In genomic region chr10:3411044-3411443, GRCh38 we compare ENCODE assay signal across 20 cellular contexts.
DNase-seq lines count a peak whose midpoint lies in the region; ATAC-seq, FAIRE-seq and TF ChIP-seq lines count a peak whose summit lies in the region.
"Had no signal": no experiment of that assay in that cellular context is flagged by ENCODE, and none has a peak within 500 bp of the region (broad histone marks: within the 10 kb centered on the region; RNA-seq: fewer than 3 reads in every experiment).

No MANE protein-coding gene starts in this region.

- BruUV-seq in GM12878 (replicated peaks; lab: Mats Ljungman, UMichigan) (no TSS peak), HepG2 (replicated peaks; lab: Mats Ljungman, UMichigan) (no TSS peak)

- no peak for DNase-seq in GM12891 (ENCODE audit: insufficient read length, low spot score)
- no peak for DNase-seq in GM12878 (ENCODE audit: low read depth, low spot score)
- no peak for DNase-seq in HepG2 (ENCODE audit: low spot score)
- DNase-seq in upper lobe of left lung = no peak
- no peak for DNase-seq in activated CD4-positive, alpha-beta T cell treated with anti-CD3 and anti-CD28 coated beads, Interleukin-2, amount 10 ng/mL, durations not matched to agents 7 days and 5 days
- DNase-seq: ACHN; C1 segment of cervical spinal cord; CD8-positive, alpha-beta memory T cell; DND-41; MM.1S; NCI-H1092; NCI-H1694; NCI-H2107; NCI-H510A treated with DMSO at 0.1 percent for 48 hours; NCI-H774; PC-3 had no signal

- CTCF ChIA-PET in GM12878 (lab: Yijun Ruan, JAX) = no interaction called here
- CTCF ChIA-PET in HepG2 (lab: Yijun Ruan, JAX; ENCODE audit: low intra/inter-chr PET ratio, low total read pairs) = no interaction called here
- CTCF ChIA-PET in activated CD4-positive, alpha-beta T cell treated with anti-CD3 and anti-CD28 coated beads, Interleukin-2, amount 10 ng/mL, durations not matched to agents 7 days and 5 days (lab: Charles Lee) = interaction anchor here (0.8 kb wide), 1 partner anchor 10 kb away, joined by 3 read pairs; no protein-coding TSS in a partner anchor

- no peak overlapping the region for H3K4me3 Mint-ChIP-seq in activated CD4-positive, alpha-beta T cell treated with anti-CD3 and anti-CD28 coated beads, Interleukin-2, amount 10 ng/mL, durations not matched to agents 7 days and 5 days
- H3K4me3 Mint-ChIP-seq: CD8-positive, alpha-beta memory T cell had no signal

- no peak overlapping the region for H2AFZ ChIP-seq in GM12878 (ENCODE audit: control insufficient read depth, low read depth, low read length)
- no peak overlapping the region for H2AFZ ChIP-seq in HepG2 (ENCODE audit: low read length)

- intact Hi-C loops in GM12878 (cut with micrococcal nuclease; ENCODE audit: unreplicated experiment) = no loop called here
- intact Hi-C loops in HepG2 (cut with micrococcal nuclease; ENCODE audit: unreplicated experiment) = no loop called here

- no peak overlapping the region for H3K27ac ChIP-seq in GM12878 (ENCODE audit: control insufficient read depth, insufficient read depth)
- H3K27ac ChIP-seq in HepG2 (ENCODE audit: extremely low read length, insufficient read depth, low read length) = no peak overlapping the region
- H3K27ac ChIP-seq in upper lobe of left lung = no peak overlapping the region
- H3K27ac ChIP-seq: RWPE1 had no signal

- POLR2A ChIA-PET in GM12878 (lab: Charles Lee) = no interaction called here
- POLR2A ChIA-PET in HepG2 (lab: Yijun Ruan, JAX) = no interaction called here
- POLR2A ChIA-PET in activated CD4-positive, alpha-beta T cell treated with anti-CD3 and anti-CD28 coated beads, Interleukin-2, amount 10 ng/mL, durations not matched to agents 7 days and 5 days (lab: Charles Lee) = no interaction called here

- H3K36me3 ChIP-seq in GM12878 (ENCODE audit: control insufficient read depth in 2 of 2, insufficient read depth in 2 of 2, low read length in 1 of 2) (no peaks in the 10 kb centered on the region), HepG2 (replicated peaks in 1 of 2; ENCODE audit: control insufficient read depth in 1 of 2, insufficient read depth in 2 of 2, low read length in 2 of 2) (no peaks in the 10 kb centered on the region), upper lobe of left lung (no peaks in the 10 kb centered on the region)
- H3K36me3 ChIP-seq: HAP-1 had no signal

- ATAC-seq in GM12878 = no peak
- no peak; the same call in 2 of the 3 replicates for ATAC-seq in HepG2
- peak; percentile 42 to 52 for ATAC-seq in upper lobe of left lung (ENCODE audit: low FRiP score in 2 of 2)
- no peak for ATAC-seq in GM19351 (IDR thresholded peaks at IDR 0.05; ENCODE audit: unreplicated experiment)
- no peak for ATAC-seq in HG03039 (IDR thresholded peaks at IDR 0.05; ENCODE audit: unreplicated experiment)
- ATAC-seq: PC-3 had no signal

- no peaks in the 10 kb centered on the region for H3K79me2 ChIP-seq in GM12878 (ENCODE audit: control insufficient read depth, insufficient read depth, low read length)
- H3K79me2 ChIP-seq in HepG2 (ENCODE audit: insufficient read depth, low read length) = no peaks in the 10 kb centered on the region

- TF ChIP-seq CTCF in GM12878 (IDR thresholded peaks at IDR 0.05 in 2 of 3, conservative IDR thresholded peaks at IDR 0.05 in 1 of 3; ENCODE audit: control insufficient read depth in 2 of 3, extremely low read depth in 1 of 3, insufficient read depth in 1 of 3, low read depth in 3 of 3, low read length in 3 of 3) (no peak), HepG2 (CRISPR knock-in tag; IDR thresholded peaks at IDR 0.05) (no peak), upper lobe of left lung (IDR thresholded peaks at IDR 0.05) (no peak)

- H3K36me3 Mint-ChIP-seq in activated CD4-positive, alpha-beta T cell treated with anti-CD3 and anti-CD28 coated beads, Interleukin-2, amount 10 ng/mL, durations not matched to agents 7 days and 5 days (ENCODE audit: low read depth) = no peaks in the 10 kb centered on the region
- H3K36me3 Mint-ChIP-seq: CD8-positive, alpha-beta memory T cell had no signal

- in situ Hi-C loops in GM12878 (cut with MboI) = no loop called here
- in situ Hi-C loops in HepG2 (cut with HindIII; ENCODE audit: extremely low pct_ligation_motif_present, low pct_unique_long_range_greater_than_20kb) = no loop called here

- no peak overlapping the region for H3K9ac ChIP-seq in GM12878 (ENCODE audit: control insufficient read depth, insufficient read depth, low read length)
- no peak overlapping the region for H3K9ac ChIP-seq in HepG2 (ENCODE audit: insufficient read depth, low read depth, low read length)

- H3K27me3 ChIP-seq in GM12878 (replicated peaks in 1 of 2; ENCODE audit: control insufficient read depth in 2 of 2, insufficient read depth in 2 of 2, low read length in 1 of 2) (no peaks in the 10 kb centered on the region), HepG2 (ENCODE audit: control insufficient read depth in 1 of 2, insufficient read depth in 2 of 2, low read length in 2 of 2) (peaks cover 7 to 47% of the 10 kb centered on the region in 2 experiments; a peak in 4 of 5 replicates), upper lobe of left lung (no peaks in the 10 kb centered on the region)

- TF ChIP-seq EP300 in GM12878 (IDR thresholded peaks at IDR 0.05; ENCODE audit: borderline replicate concordance in 1 of 2, control insufficient read depth in 1 of 2, low read depth in 2 of 2, low read length in 2 of 2) (no peak), HepG2 (IDR thresholded peaks at IDR 0.05; ENCODE audit: low read depth in 2 of 2, low read length in 2 of 2) (no peak), HepG2 (CRISPR knock-in tag; IDR thresholded peaks at IDR 0.05; ENCODE audit: borderline replicate concordance) (no peak), upper lobe of left lung (IDR thresholded peaks at IDR 0.05) (no peak)

- RAD21 ChIA-PET in GM12878 (lab: Charles Lee; ENCODE audit: unreplicated experiment) = no interaction called here

- SMC1A ChIA-PET in GM12878 (lab: Charles Lee; ENCODE audit: uncharacterized antibody, unreplicated experiment) = no interaction called here

- H3K4me3 ChIP-seq in GM12878 = no peak overlapping the region
- H3K4me3 ChIP-seq in HepG2 (replicated peaks in 1 of 3; ENCODE audit: insufficient read depth in 1 of 3, low read depth in 2 of 3, low read length in 3 of 3) = no peak overlapping the region
- no peak overlapping the region for H3K4me3 ChIP-seq in upper lobe of left lung
- H3K4me3 ChIP-seq: HAP-1 had no signal

- peaks cover 4% of the 10 kb centered on the region; the same call in 1 of the 3 replicates for H3K9me3 ChIP-seq in GM12878 (replicated peaks; ENCODE audit: control insufficient read depth, insufficient read depth, low read length)
- H3K9me3 ChIP-seq in HepG2 (ENCODE audit: low read length) = no peaks in the 10 kb centered on the region
- H3K9me3 ChIP-seq in upper lobe of left lung = no peaks in the 10 kb centered on the region

- TF ChIP-seq POLR2A in GM12891 (IDR thresholded peaks at IDR 0.05; ENCODE audit: low read depth, low read length) (no peak), GM12878 (IDR thresholded peaks at IDR 0.05; ENCODE audit: low read depth, low read length) (no peak), HepG2 (IDR thresholded peaks at IDR 0.05; ENCODE audit: insufficient read depth in 1 of 2, low read depth in 2 of 2, low read length in 2 of 2) (no peak), upper lobe of left lung (IDR thresholded peaks at IDR 0.05) (no peak)

- H3K4me1 Mint-ChIP-seq in activated CD4-positive, alpha-beta T cell treated with anti-CD3 and anti-CD28 coated beads, Interleukin-2, amount 10 ng/mL, durations not matched to agents 7 days and 5 days = no peaks in the 10 kb centered on the region

- H3K4me2 ChIP-seq in GM12878 (ENCODE audit: control insufficient read depth, insufficient read depth) (no peak overlapping the region), HepG2 (ENCODE audit: low read depth, low read length) (no peak overlapping the region)

- TF ChIP-seq RAD21 in GM12878 (IDR thresholded peaks at IDR 0.05; ENCODE audit: insufficient read depth, low read depth, low read length) (no peak), HepG2 (CRISPR knock-in tag; IDR thresholded peaks at IDR 0.05) (no peak)

- no peak overlapping the region for H3K27ac Mint-ChIP-seq in activated CD4-positive, alpha-beta T cell treated with anti-CD3 and anti-CD28 coated beads, Interleukin-2, amount 10 ng/mL, durations not matched to agents 7 days and 5 days

- WGBS in GM12878 (ENCODE audit: insufficient coverage, insufficient replicate concordance, low lambda C conversion rate, missing lambda C conversion rate) = 9% methylated on average over 3 of the region's 3 CpGs
- WGBS in HepG2 (ENCODE audit: low lambda C conversion rate) = 7% methylated on average over 3 of the region's 3 CpGs
- WGBS in upper lobe of left lung, 2 donors = 60 to 77% methylated on average over 3 of the region's 3 CpGs

- no peaks in the 10 kb centered on the region for H3K27me3 Mint-ChIP-seq in activated CD4-positive, alpha-beta T cell treated with anti-CD3 and anti-CD28 coated beads, Interleukin-2, amount 10 ng/mL, durations not matched to agents 7 days and 5 days

- H4K20me1 ChIP-seq in GM12878 (ENCODE audit: control insufficient read depth, insufficient read depth) = no peaks in the 10 kb centered on the region
- H4K20me1 ChIP-seq in HepG2 (ENCODE audit: insufficient read depth, low read length) = no peaks in the 10 kb centered on the region

- FAIRE-seq in GM12891 (lab: Jason Lieb, UNC) (peak; percentile 80), GM12878 (lab: Jason Lieb, UNC) (peak; percentile 86), HepG2 (lab: Jason Lieb, UNC) (peak; percentile 52)

- no peaks in the 10 kb centered on the region for H3K4me1 ChIP-seq in GM12878 (ENCODE audit: control insufficient read depth, insufficient read depth, low read length)
- no peaks in the 10 kb centered on the region for H3K4me1 ChIP-seq in HepG2 (ENCODE audit: insufficient read depth, low read length)
- H3K4me1 ChIP-seq in upper lobe of left lung = no peaks in the 10 kb centered on the region
- H3K4me1 ChIP-seq: HAP-1 had no signal

- peaks cover 6% of the 10 kb centered on the region for H3K9me3 Mint-ChIP-seq in activated CD4-positive, alpha-beta T cell treated with anti-CD3 and anti-CD28 coated beads, Interleukin-2, amount 10 ng/mL, durations not matched to agents 7 days and 5 days

TF ChIP-seq in GM12891, 5 proteins besides CTCF, POLR2A, EP300 and RAD21:
- no peak for TF ChIP-seq TAF1 (IDR thresholded peaks at IDR 0.05; ENCODE audit: low read depth, low read length)
- TF ChIP-seq PAX5 (IDR thresholded peaks at IDR 0.05; ENCODE audit: insufficient read depth, low read length, severe bottlenecking) = no peak
- TF ChIP-seq POU2F2 (IDR thresholded peaks at IDR 0.05; ENCODE audit: low read depth, low read length) = no peak

TF ChIP-seq in GM12878, 131 proteins besides CTCF, POLR2A, EP300 and RAD21 (continues in another document):
- no peak for TF ChIP-seq GABPA (IDR thresholded peaks at IDR 0.05; ENCODE audit: low read depth)

Comparison
In these comparisons a context has a peak if more than half of its experiments do, and no peak if none do; other contexts are left out.
1. ATAC-seq: peak in upper lobe of left lung (2 of 2); none in GM12878 (single experiment), HepG2 (single experiment), GM19351 (single experiment) and HG03039 (single experiment).